Comparison of ENCODE assay signal across 8 cellular contexts in the genomic region with DNA sequence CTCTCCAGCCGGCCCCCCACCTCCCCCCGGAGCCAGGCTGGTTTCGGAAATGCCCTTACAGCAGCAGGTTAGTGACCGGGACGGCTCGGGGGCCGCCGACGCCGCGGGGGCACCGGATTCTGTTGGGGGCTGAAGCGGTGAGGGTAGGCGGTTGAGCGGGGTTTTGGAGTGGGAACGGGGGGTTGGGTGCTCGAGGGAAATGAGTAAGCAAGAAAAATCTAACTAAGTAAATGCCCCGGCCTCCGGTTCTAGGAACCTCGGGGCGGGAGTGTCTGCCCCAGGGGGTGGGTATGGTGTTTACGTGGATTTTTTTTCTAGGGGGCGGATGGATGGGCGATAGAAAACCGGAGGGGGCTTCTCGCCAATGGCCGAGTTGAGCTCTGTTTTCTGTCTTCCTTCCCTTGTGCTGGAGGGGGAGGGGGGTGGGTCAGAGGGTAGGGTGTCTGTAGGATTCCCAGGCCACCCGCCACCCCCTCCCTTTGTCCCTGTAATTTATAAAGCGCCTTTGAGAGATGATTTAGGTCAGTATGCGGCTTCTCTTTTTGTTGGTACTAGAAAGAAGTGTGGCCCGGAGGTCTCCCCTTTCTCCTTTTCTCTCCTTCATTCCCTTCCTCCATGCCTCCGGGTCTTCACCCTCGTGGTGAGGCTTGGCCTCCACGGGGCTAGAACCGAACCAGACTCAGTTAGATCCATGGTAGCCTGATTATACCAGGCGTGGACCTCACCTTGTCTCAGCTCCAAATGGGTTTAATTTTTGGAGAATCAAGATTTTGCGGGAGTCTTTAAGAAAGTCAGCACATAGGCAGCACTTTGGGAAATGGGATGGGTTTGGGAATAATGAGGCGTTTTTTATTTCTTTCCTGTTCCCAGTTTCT. TPM values are rescaled to one million over a fixed set of nuclear protein-coding genes. Genes with fewer than 3 reads are reported as not detected.
DNase-seq lines count a peak whose midpoint lies in the region; ATAC-seq and TF ChIP-seq lines count a peak whose summit lies in the region.

No MANE protein-coding gene starts in this region.

- H3K4me3 Mint-ChIP-seq in activated T-cell treated with anti-CD3 and anti-CD28 coated beads, Interleukin-2, amount 50 U/mL, for 4 hours = peak overlapping the region; percentile 94

- no peaks in the 10 kb centered on the region for H3K27me3 ChIP-seq in tibial artery

- CTCF ChIA-PET in GM10248 (lab: Yijun Ruan, JAX) = interaction anchor here (0.8 to 3.1 kb wide), 32 partner anchors 8 to 1185 kb away, joined by 3 to 58 read pairs (median 4); partner anchors contain the start of gene CDKAL1

- intact Hi-C loops in tibial artery (cut with DNase I; ENCODE audit: low total_unique reads) = loop anchor here (5.0 to 10.0 kb wide), 3 partner anchors 123 to 557 kb away; partner anchors contain the start of gene MBOAT1

- H3K4me3 ChIP-seq in tibial artery = peak overlapping the region; percentile 87 to 88

- POLR2A ChIA-PET in GM10248 (lab: Yijun Ruan, JAX) = interaction anchor here (0.6 to 1.2 kb wide), 2 partner anchors 84 to 270 kb away, joined by 3 read pairs; no protein-coding TSS in a partner anchor

- no peaks in the 10 kb centered on the region for H3K9me3 Mint-ChIP-seq in activated T-cell treated with anti-CD3 and anti-CD28 coated beads, Interleukin-2, amount 50 U/mL, for 4 hours

- peak; percentile 42 for DNase-seq in GM10248 (ENCODE audit: extremely low spot score)
- peak; percentile 95 for DNase-seq in OCI-M1 (lab: John Stamatoyannopoulos, UW)
- DNase-seq in activated T-cell treated with anti-CD3 and anti-CD28 coated beads, Interleukin-2, amount 50 U/mL, for 4 hours = peak; percentile 77
- peak; percentile 32 for DNase-seq in fibroblast of gingiva (ENCODE audit: low read depth)
- DNase-seq in nucleus accumbens (lab: John Stamatoyannopoulos, UW) = peak in 30 of 56 donors; percentile 3 to 85 (median 46)
- peak; percentile 24 to 70 for DNase-seq in tibial artery
- no peak for DNase-seq in HPDE6-E6E7 (ENCODE audit: extremely low spot score)

- TF ChIP-seq CTCF in GM10248 (IDR thresholded peaks at IDR 0.05; ENCODE audit: control extremely low read depth, extremely low read depth, low read depth, missing control alignments) (no peak), tibial artery (IDR thresholded peaks at IDR 0.05) (no peak)

- H3K36me3 ChIP-seq in tibial artery = no peaks in the 10 kb centered on the region

- peak; percentile 1 for ATAC-seq in HG03159 (IDR thresholded peaks at IDR 0.05; ENCODE audit: unreplicated experiment)
- peak; percentile 16 to 22 for ATAC-seq in activated T-cell treated with anti-CD3 and anti-CD28 coated beads, Interleukin-2, amount 50 U/mL, for 4 hours

- peaks cover 5% of the 10 kb centered on the region for H3K36me3 Mint-ChIP-seq in activated T-cell treated with anti-CD3 and anti-CD28 coated beads, Interleukin-2, amount 50 U/mL, for 4 hours (ENCODE audit: insufficient read depth)

- H3K4me1 Mint-ChIP-seq in activated T-cell treated with anti-CD3 and anti-CD28 coated beads, Interleukin-2, amount 50 U/mL, for 4 hours (ENCODE audit: low read depth) = peaks cover 51% of the 10 kb centered on the region

- peak overlapping the region; percentile 91 to 94 for H3K27ac ChIP-seq in tibial artery

- no peaks in the 10 kb centered on the region for H3K27me3 Mint-ChIP-seq in activated T-cell treated with anti-CD3 and anti-CD28 coated beads, Interleukin-2, amount 50 U/mL, for 4 hours (ENCODE audit: low read depth)

- H3K9me3 ChIP-seq in tibial artery = no peaks in the 10 kb centered on the region

- H3K4me1 ChIP-seq in tibial artery = peaks cover 0 to 25% (median 5%) of the 10 kb centered on the region in 4 donors

RNA-seq across cellular contexts. Expression of gene E2F3, which starts 2.3 kb away (rescaled TPM):
- total RNA-seq in activated T-cell treated with anti-CD3 and anti-CD28 coated beads, Interleukin-2, amount 50 U/mL, for 4 hours = 10 to 100 TPM; 19.2 to 24.2 (median 20.2) TPM
